Comparison of ENCODE assay signal across 16 cellular contexts in genomic region chr9:86357091-86357866, GRCh38. TPM values are rescaled to one million over a fixed set of nuclear protein-coding genes. Genes with fewer than 3 reads are reported as not detected.
DNase-seq lines count a peak whose midpoint lies in the region; ATAC-seq and TF ChIP-seq lines count a peak whose summit lies in the region.
"Had no signal": no experiment of that assay in that cellular context is flagged by ENCODE, and none has a peak within 500 bp of the region (broad histone marks: within the 10 kb centered on the region; RNA-seq: fewer than 3 reads in every experiment).

No MANE protein-coding gene starts in this region.

- ATAC-seq in GM19395 (IDR thresholded peaks at IDR 0.05; ENCODE audit: unreplicated experiment): no peak
- ATAC-seq: HepG2 had no signal

- H3K4me3 ChIP-seq in breast epithelium: no peak overlapping the region
- H3K4me3 ChIP-seq in fibroblast of the aortic adventitia (ENCODE audit: low read depth, low read length): no peak overlapping the region
- H3K4me3 ChIP-seq in BE2C (ENCODE audit: low read depth, low read length): no peak overlapping the region
- H3K4me3 ChIP-seq: HAP-1 had no signal

- H3K9me3 Mint-ChIP-seq in MCF 10A (ENCODE audit: unreplicated experiment) (no peaks in the 10 kb centered on the region), type B pancreatic cell (no peaks in the 10 kb centered on the region)
- H3K9me3 Mint-ChIP-seq: CD4-positive, alpha-beta memory T cell had no signal

- H3K4me1 ChIP-seq in breast epithelium: peaks cover 0 to 3% of the 10 kb centered on the region in 2 donors
- no peaks in the 10 kb centered on the region for H3K4me1 ChIP-seq in BE2C

- TF ChIP-seq POLR2A in breast epithelium (IDR thresholded peaks at IDR 0.05): no peak

- intact Hi-C loops in MCF 10A (cut with micrococcal nuclease) (no loop called here), breast epithelium (cut with DNase I; ENCODE audit: low total_unique reads) (no loop called here), posterior cingulate gyrus (cut with DNase I) (no loop called here)

- BruUV-seq in MCF 10A (replicated peaks; lab: Mats Ljungman, UMichigan): no TSS peak

- peaks cover 25% of the 10 kb centered on the region for H3K4me1 Mint-ChIP-seq in MCF 10A (ENCODE audit: insufficient read depth, unreplicated experiment)
- H3K4me1 Mint-ChIP-seq in type B pancreatic cell (ENCODE audit: unreplicated experiment): peaks cover 15% of the 10 kb centered on the region

- no peaks in the 10 kb centered on the region for H3K36me3 ChIP-seq in breast epithelium
- H3K36me3 ChIP-seq in BE2C: 0 out of 2 replicates have a peak, but pooled peaks cover 4% of the 10 kb centered on the region
- H3K36me3 ChIP-seq: HAP-1 had no signal

- H3K9me3 ChIP-seq in breast epithelium (no peaks in the 10 kb centered on the region), BE2C (no peaks in the 10 kb centered on the region; the same call in 1 of the 2 replicates)
- H3K9me3 ChIP-seq: HAP-1 had no signal

- H3K27ac ChIP-seq in breast epithelium: no peak overlapping the region

- DNase-seq in MCF 10A (ENCODE audit: unreplicated experiment) (no peak), breast epithelium (ENCODE audit: low spot score in 2 of 2) (no peak), astrocyte of the hippocampus (ENCODE audit: low read depth, low spot score) (peak; percentile 17), fibroblast of the aortic adventitia (ENCODE audit: low read depth) (peak; percentile 71), type B pancreatic cell (ENCODE audit: extremely low spot score, unreplicated experiment) (no peak), posterior cingulate gyrus (no peak), BE2C (no peak)
- DNase-seq: ACHN; C1 segment of cervical spinal cord; CD4-positive, alpha-beta memory T cell; DMS153; DMS79 treated with DMSO at 0.1 percent for 48 hours; EL had no signal

- H3K27ac Mint-ChIP-seq in MCF 10A (ENCODE audit: low read depth, unreplicated experiment): peak overlapping the region; percentile 43
- peak overlapping the region; percentile 35 for H3K27ac Mint-ChIP-seq in type B pancreatic cell

- H3K4me3 Mint-ChIP-seq in MCF 10A (ENCODE audit: unreplicated experiment) (no peak overlapping the region), type B pancreatic cell (peak overlapping the region; percentile 16)

- peaks cover 22% of the 10 kb centered on the region for H3K36me3 Mint-ChIP-seq in MCF 10A (ENCODE audit: insufficient read depth, unreplicated experiment)
- peaks cover 7% of the 10 kb centered on the region for H3K36me3 Mint-ChIP-seq in type B pancreatic cell

- POLR2A ChIA-PET in MCF 10A (lab: Yijun Ruan, JAX): interaction anchor here (0.9 to 17.3 kb wide), 5 partner anchors 8 to 49 kb away, joined by 3 to 481 read pairs (median 8); no protein-coding TSS in a partner anchor

- CTCF ChIA-PET in MCF 10A (lab: Yijun Ruan, JAX): interaction anchor here (0.6 to 2.4 kb wide), 4 partner anchors 15 to 55 kb away, joined by 3 to 10 read pairs (median 4); no protein-coding TSS in a partner anchor

- H3K27me3 ChIP-seq in breast epithelium (no peaks in the 10 kb centered on the region), BE2C (peaks cover 2% of the 10 kb centered on the region; the same call in 1 of the 2 replicates)

- H3K27me3 Mint-ChIP-seq in MCF 10A (ENCODE audit: insufficient read depth, unreplicated experiment): no peaks in the 10 kb centered on the region
- peaks cover 3% of the 10 kb centered on the region for H3K27me3 Mint-ChIP-seq in type B pancreatic cell
- H3K27me3 Mint-ChIP-seq: CD4-positive, alpha-beta memory T cell had no signal

- TF ChIP-seq CTCF in MCF 10A (IDR thresholded peaks at IDR 0.05; ENCODE audit: unreplicated experiment) (no peak), breast epithelium (IDR thresholded peaks at IDR 0.05) (no peak), fibroblast of the aortic adventitia (IDR thresholded peaks at IDR 0.05; ENCODE audit: insufficient read depth, low read length) (no peak), type B pancreatic cell (conservative IDR thresholded peaks at IDR 0.05) (no peak), BE2C (IDR thresholded peaks at IDR 0.05; ENCODE audit: low read depth, low read length) (no peak)

RNA-seq across cellular contexts. Expression of gene TUT7, which starts 3.1 kb away (rescaled TPM):
- 35.9 and 37.4 TPM in 2 replicates for total RNA-seq in MCF 10A (2022)
- 10 to 100 TPM; 59.5 to 95.4 (median 65.2) TPM for total RNA-seq in breast epithelium
- total RNA-seq in fibroblast of the aortic adventitia (ENCODE audit: low replicate concordance): 44.2 and 116 TPM in 2 replicates
- total RNA-seq in type B pancreatic cell (ENCODE audit: low replicate concordance): 26.5 and 49.9 TPM in 2 replicates
- polyA plus RNA-seq in BE2C (2012; ENCODE audit: insufficient read depth, insufficient read length, low read depth): 10.3 TPM

Comparison
In these comparisons a context has a peak if more than half of its experiments do, and no peak if none do; other contexts are left out.
1. DNase-seq: peak in astrocyte of the hippocampus (single experiment) and fibroblast of the aortic adventitia (single experiment); none in MCF 10A (single experiment), breast epithelium (0 of 2), type B pancreatic cell (single experiment), posterior cingulate gyrus (0 of 10) and BE2C (single experiment).